ENCODE assay signal across 17 cellular contexts in the genomic region with DNA sequence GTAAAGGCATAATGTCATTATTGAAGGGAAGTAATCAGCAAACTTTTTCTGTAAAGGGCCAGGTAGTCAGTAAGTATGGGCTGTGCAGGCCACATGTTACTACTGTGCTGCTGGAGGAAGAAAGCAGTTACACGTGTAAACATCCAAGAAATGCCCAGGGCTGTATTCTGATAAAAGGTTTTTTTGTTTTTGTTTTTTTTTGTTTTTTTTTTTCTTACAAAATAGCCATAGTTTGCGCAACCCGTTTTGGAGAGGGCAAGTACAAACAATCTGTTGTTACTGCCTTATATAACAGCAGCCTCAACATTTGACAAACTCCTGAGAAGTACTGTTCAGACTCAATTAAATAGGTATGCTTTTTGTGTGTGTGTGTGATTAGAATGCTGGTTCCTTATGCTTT. TPM values are rescaled to one million over a fixed set of nuclear protein-coding genes. Genes with fewer than 3 reads are reported as not detected.
DNase-seq lines count a peak whose midpoint lies in the region; ATAC-seq, FAIRE-seq and TF ChIP-seq lines count a peak whose summit lies in the region.
"Had no signal": no experiment of that assay in that cellular context is flagged by ENCODE, and none has a peak within 500 bp of the region (broad histone marks: within the 10 kb centered on the region; RNA-seq: fewer than 3 reads in every experiment).

No MANE protein-coding gene starts in this region.

- no TSS peak for BruUV-seq in K562 (replicated peaks; lab: Mats Ljungman, UMichigan)

- H3K9me1 ChIP-seq in K562 (ENCODE audit: control insufficient read depth, insufficient read depth, low read length) = no peaks in the 10 kb centered on the region

- H3K4me2 ChIP-seq in K562 (ENCODE audit: insufficient read depth, low read length) = no peak overlapping the region
- H3K4me2 ChIP-seq: BLaER1 had no signal

- H3K27me3 Mint-ChIP-seq in HFFc6 (ENCODE audit: insufficient read depth) = peaks cover 3% of the 10 kb centered on the region; the same call in 1 of the 2 replicates

- no peak for TF ChIP-seq EP300 in K562 (IDR thresholded peaks at IDR 0.05; ENCODE audit: low read length)

- H3K27me3 ChIP-seq in K562 (ENCODE audit: control insufficient read depth in 2 of 2, insufficient read depth in 2 of 2, low read length in 2 of 2) (no peaks in the 10 kb centered on the region), left lung (no peaks in the 10 kb centered on the region), brain microvascular endothelial cell (replicated peaks) (no peaks in the 10 kb centered on the region)
- H3K27me3 ChIP-seq: BLaER1, SJSA1 had no signal

- H3K9me3 Mint-ChIP-seq in HFFc6 = no peaks in the 10 kb centered on the region
- H3K9me3 Mint-ChIP-seq: stimulated activated naive B cell treated with anti-CD40 and anti-IgM and Interleukin-4, amounts not matched to agents 10 μg/mL and 1 μg/mL and 100 μg/mL, for 72 hours had no signal

- WGBS in K562 (ENCODE audit: insufficient coverage, low coverage, missing lambda C conversion rate) = 81% methylated on average over 3 of the region's 3 CpGs

- POLR2A ChIA-PET in K562 (lab: Yijun Ruan, JAX) = no interaction called here

- H3K4me1 Mint-ChIP-seq in HFFc6 (ENCODE audit: low read depth) = peaks cover 11% of the 10 kb centered on the region

- no peak for TF ChIP-seq POLR2A in K562 (conservative IDR thresholded peaks at IDR 0.05)

- FAIRE-seq in K562 (lab: Jason Lieb, UNC) = no peak

- H3K27ac Mint-ChIP-seq in HFFc6 = 0 out of 2 replicates have a peak overlapping the region, but pooled peaks have one; percentile 38
- H3K27ac Mint-ChIP-seq: stimulated activated naive B cell treated with anti-CD40 and anti-IgM and Interleukin-4, amounts not matched to agents 10 μg/mL and 1 μg/mL and 100 μg/mL, for 72 hours had no signal

- H3K36me3 Mint-ChIP-seq in HFFc6 (ENCODE audit: low read depth) = peaks cover 16% of the 10 kb centered on the region

- H3K36me3 ChIP-seq in K562 (ENCODE audit: control insufficient read depth, insufficient read depth, low read length) (peaks cover 82% of the 10 kb centered on the region), left lung (peaks cover 0 to 53% of the 10 kb centered on the region in 2 donors), brain microvascular endothelial cell (replicated peaks) (peaks cover 50% of the 10 kb centered on the region)
- H3K36me3 ChIP-seq: BLaER1 had no signal

- CTCF ChIA-PET in K562 (lab: Yijun Ruan, JAX; ENCODE audit: low intra/inter-chr PET ratio) = interaction anchor here (0.6 to 2.9 kb wide), 2 partner anchors 87 to 110 kb away, joined by 3 to 33 read pairs; no protein-coding TSS in a partner anchor

- DNase-seq in HFFc6 = no peak
- DNase-seq in K562 (ENCODE audit: extremely low read depth in 1 of 4, low spot score in 3 of 4) = no peak
- no peak for DNase-seq in left lung
- peak; percentile 33 for DNase-seq in superior temporal gyrus (ENCODE audit: extremely low spot score)
- DNase-seq in activated CD4-positive, alpha-beta T cell treated with anti-CD3 and anti-CD28 coated beads, Interleukin-2, amount 50 U/mL, for 1 hour = no peak
- no peak for DNase-seq in GM13977 (ENCODE audit: low spot score)
- DNase-seq in cerebellar nuclear complex (lab: John Stamatoyannopoulos, UW) = no peak
- DNase-seq in brain microvascular endothelial cell = no peak
- DNase-seq: activated gamma-delta T cell; DMS79 treated with DMSO at 0.1 percent for 48 hours; erythroblast; KG1; NCI-H1417 treated with DMSO at 0.1 percent for 48 hours; NCI-H446; stimulated activated naive B cell treated with anti-CD40 and anti-IgM and Interleukin-4, amounts not matched to agents 10 μg/mL and 1 μg/mL and 100 μg/mL, for 72 hours had no signal

- ATAC-seq in K562 = no peak
- ATAC-seq in left lung = peak; percentile 25
- ATAC-seq: stimulated activated naive B cell treated with anti-CD40 and anti-IgM and Interleukin-4, amounts not matched to agents 10 μg/mL and 1 μg/mL and 100 μg/mL, for 72 hours had no signal

- no peak for TF ChIP-seq RAD21 in K562 (CRISPR knock-in tag; conservative IDR thresholded peaks at IDR 0.05 in 1 of 2, IDR thresholded peaks at IDR 0.05 in 1 of 2)

- H3K9me3 ChIP-seq in K562 (replicated peaks; ENCODE audit: control insufficient read depth, insufficient read depth, low read depth, low read length) (peaks cover 4% of the 10 kb centered on the region), left lung (no peaks in the 10 kb centered on the region)
- H3K9me3 ChIP-seq: BLaER1, SJSA1 had no signal

- no peaks in the 10 kb centered on the region; the same call in 2 of the 3 replicates for H3K79me2 ChIP-seq in K562 (ENCODE audit: control insufficient read depth, insufficient read depth, low read length)

- no peak overlapping the region for H3K4me3 Mint-ChIP-seq in HFFc6
- H3K4me3 Mint-ChIP-seq: stimulated activated naive B cell treated with anti-CD40 and anti-IgM and Interleukin-4, amounts not matched to agents 10 μg/mL and 1 μg/mL and 100 μg/mL, for 72 hours had no signal

- H2AFZ ChIP-seq in K562 (ENCODE audit: low read depth, low read length) = no peak overlapping the region

- TF ChIP-seq CTCF in HFFc6 (IDR thresholded peaks at IDR 0.05) = no peak
- TF ChIP-seq CTCF in K562 (IDR thresholded peaks at IDR 0.05 in 2 of 3, conservative IDR thresholded peaks at IDR 0.05 in 1 of 3; ENCODE audit: insufficient read depth in 2 of 3, low read depth in 1 of 3, low read length in 3 of 3) = no peak
- TF ChIP-seq CTCF in left lung (IDR thresholded peaks at IDR 0.05) = no peak
- TF ChIP-seq CTCF in GM13977 (IDR thresholded peaks at IDR 0.05; ENCODE audit: extremely low read depth, insufficient read depth, missing control alignments) = no peak
- TF ChIP-seq CTCF in brain microvascular endothelial cell (IDR thresholded peaks at IDR 0.05; ENCODE audit: low read depth, low read length, missing control alignments) = no peak

- no peak overlapping the region for H3K9ac ChIP-seq in K562 (ENCODE audit: insufficient read depth in 1 of 2, low read depth in 2 of 2, low read length in 2 of 2)
- H3K9ac ChIP-seq: BLaER1 had no signal

- intact Hi-C loops in K562 (cut with micrococcal nuclease) = loop anchor here (5.0 kb wide), 1 partner anchor 224 kb away; no protein-coding TSS in a partner anchor
- intact Hi-C loops in left lung (cut with DNase I) = loop anchor here in 1 of 2 donors (5.0 to 10.0 kb wide), 3 partner anchors 84 to 224 kb away; no protein-coding TSS in a partner anchor

- H3K27ac ChIP-seq in K562 (ENCODE audit: extremely low read depth, low read depth, low read length) (no peak overlapping the region), left lung (peak overlapping the region; percentile 2 to 16), brain microvascular endothelial cell (no peak overlapping the region)
- H3K27ac ChIP-seq: BLaER1, SJSA1 had no signal

- no peaks in the 10 kb centered on the region for H4K20me1 ChIP-seq in K562 (replicated peaks; ENCODE audit: control insufficient read depth, insufficient read depth, low read length)
- H4K20me1 ChIP-seq: BLaER1 had no signal

- in situ Hi-C loops in K562 (cut with MboI) (loop anchor here (5.0 kb wide), 1 partner anchor 204 kb away; no protein-coding TSS in a partner anchor), GM13977 (cut with MboI; ENCODE audit: low pct_unique_long_range_greater_than_20kb, low sequenced_read_pairs, unreplicated experiment) (loop anchor here (10.0 kb wide), 2 partner anchors 81 to 211 kb away; no protein-coding TSS in a partner anchor), brain microvascular endothelial cell (cut with HindIII; ENCODE audit: low pct_ligation_motif_present, low sequenced_read_pairs) (no loop called here)

- H3K4me3 ChIP-seq in K562 (no peak overlapping the region), left lung (no peak overlapping the region), brain microvascular endothelial cell (ENCODE audit: low read depth, low read length) (no peak overlapping the region)
- H3K4me3 ChIP-seq: BLaER1, SJSA1 had no signal

- H3K4me1 ChIP-seq in K562 (replicated peaks in 1 of 2; ENCODE audit: control insufficient read depth in 2 of 2, insufficient read depth in 2 of 2, low read length in 2 of 2) = no peaks in the 10 kb centered on the region
- H3K4me1 ChIP-seq in left lung = peaks cover 7 to 26% of the 10 kb centered on the region in 2 donors
- H3K4me1 ChIP-seq: SJSA1 had no signal

RNA-seq across cellular contexts. Expression of gene MTMR11, which starts 26.7 kb away (rescaled TPM):
- total RNA-seq in HFFc6 (2021; fragmentation: NEBNext Ultra II Directional; extraction: Animal tissue kit (Norgen Biotek cat#: 25700)) = 10 to 100 TPM in 3 of 6 experiments, 1 to 10 TPM in 3; 6.1 to 11.5 (median 10.0) TPM
- 9.3 and 16.8 TPM in 2 replicates for total RNA-seq in K562 (2011; cell fraction: chromatin; rRNA removed; ENCODE audit: low replicate concordance)
- total RNA-seq in K562 (2011; cell fraction: nucleolus; rRNA removed) = 6.4 and 6.7 TPM in 2 replicates
- 7.7 and 8.3 TPM in 2 replicates for total RNA-seq in K562 (2011; cell fraction: nucleoplasm; rRNA removed)
- total RNA-seq in K562 (2014; rRNA removed) (0.09 and 0.53 TPM in 2 replicates), K562 (2014; rRNA removed; fragmentation: Illumina TruSeq; extraction: Trizol) (0.38 and 0.51 TPM in 2 replicates), K562 (2015; rRNA removed; fragmentation: Illumina TruSeq; extraction: Trizol) (0.38 and 0.40 TPM in 2 replicates), K562 (2021) (0.56 and 1.3 TPM in 2 replicates), left lung (10 to 100 TPM; 12.7 to 18.0 TPM)
- polyA plus RNA-seq in K562 (2011; rRNA removed) (1.6 and 1.8 TPM in 2 replicates), K562 (2014; fragmentation: Illumina TruSeq; extraction: Trizol) (0.73 and 0.76 TPM in 2 replicates), K562 (2014; fragmentation: Nextera tagmentation; extraction: Ambion mirVana) (under 1 TPM; 0.34 to 0.45 TPM), K562 (2014; rRNA removed) (0.60 and 1.0 TPM in 2 replicates)
- polyA plus RNA-seq in K562 (2011; cell fraction: cytosol; rRNA removed) = 1.3 and 2.3 TPM in 2 replicates
- polyA plus RNA-seq in K562 (2011; cell fraction: nucleus; rRNA removed) = 12.2 and 13.9 TPM in 2 replicates
- 0.74 and 1.2 TPM in 2 replicates for polyA plus RNA-seq in K562 (2012)
- 0.96 and 1.8 TPM in 2 replicates for polyA minus RNA-seq in K562 (2011; rRNA and poly(A)+ RNA removed)
- polyA minus RNA-seq in K562 (2011; cell fraction: cytosol; rRNA and poly(A)+ RNA removed) = 1.1 TPM in 1 of 2 replicates, not detected in the other
- 3.4 and 3.6 TPM in 2 replicates for polyA minus RNA-seq in K562 (2011; cell fraction: nucleus; rRNA and poly(A)+ RNA removed)

RNA-seq across cellular contexts. Expression of gene SF3B4, which starts 35.8 kb away (rescaled TPM):
- 100 to 1,000 TPM in 3 of 6 experiments, 10 to 100 TPM in 3; 85.4 to 105 (median 101) TPM for total RNA-seq in HFFc6 (2021; fragmentation: NEBNext Ultra II Directional; extraction: Animal tissue kit (Norgen Biotek cat#: 25700))
- total RNA-seq in K562 (2011; cell fraction: chromatin; rRNA removed; ENCODE audit: low replicate concordance) = 36.8 and 50.0 TPM in 2 replicates
- 22.8 and 30.1 TPM in 2 replicates for total RNA-seq in K562 (2011; cell fraction: nucleolus; rRNA removed)
- 21.9 and 22.2 TPM in 2 replicates for total RNA-seq in K562 (2011; cell fraction: nucleoplasm; rRNA removed)
- total RNA-seq in K562 (2014; rRNA removed) (11.0 and 13.0 TPM in 2 replicates), K562 (2014; rRNA removed; fragmentation: Illumina TruSeq; extraction: Trizol) (28.2 and 28.4 TPM in 2 replicates), K562 (2015; rRNA removed; fragmentation: Illumina TruSeq; extraction: Trizol) (30.0 and 31.3 TPM in 2 replicates), K562 (2021) (78.5 and 87.1 TPM in 2 replicates), left lung (10 to 100 TPM; 39.4 to 54.0 TPM)
- polyA plus RNA-seq in K562 (2011; rRNA removed) (18.1 and 33.3 TPM in 2 replicates), K562 (2014; fragmentation: Illumina TruSeq; extraction: Trizol) (88.0 and 101 TPM in 2 replicates), K562 (2014; fragmentation: Nextera tagmentation; extraction: Ambion mirVana) (1 to 10 TPM; 3.0 to 8.3 TPM), K562 (2014; rRNA removed) (22.8 and 26.1 TPM in 2 replicates)
- 20.3 and 35.8 TPM in 2 replicates for polyA plus RNA-seq in K562 (2011; cell fraction: cytosol; rRNA removed)
- polyA plus RNA-seq in K562 (2011; cell fraction: nucleus; rRNA removed) = 21.9 and 25.6 TPM in 2 replicates
- 62.3 and 73.0 TPM in 2 replicates for polyA plus RNA-seq in K562 (2012)
- 25.2 and 30.7 TPM in 2 replicates for polyA minus RNA-seq in K562 (2011; rRNA and poly(A)+ RNA removed)
- 22.9 and 35.8 TPM in 2 replicates for polyA minus RNA-seq in K562 (2011; cell fraction: cytosol; rRNA and poly(A)+ RNA removed)
- polyA minus RNA-seq in K562 (2011; cell fraction: nucleus; rRNA and poly(A)+ RNA removed) = 15.2 and 21.9 TPM in 2 replicates

RNA-seq across cellular contexts. Expression of gene SV2A, which starts 45.7 kb away (rescaled TPM):
- total RNA-seq in HFFc6 (2021; fragmentation: NEBNext Ultra II Directional; extraction: Animal tissue kit (Norgen Biotek cat#: 25700)) = 10 to 100 TPM; 16.1 to 28.5 (median 26.1) TPM
- 0.56 and 0.58 TPM in 2 replicates for total RNA-seq in K562 (2011; cell fraction: chromatin; rRNA removed; ENCODE audit: low replicate concordance)
- 0.33 and 0.53 TPM in 2 replicates for total RNA-seq in K562 (2011; cell fraction: nucleolus; rRNA removed)
- 0.46 and 0.51 TPM in 2 replicates for total RNA-seq in K562 (2011; cell fraction: nucleoplasm; rRNA removed)
- total RNA-seq in K562 (2014; rRNA removed) (0.08 and 0.09 TPM in 2 replicates), K562 (2014; rRNA removed; fragmentation: Illumina TruSeq; extraction: Trizol) (0.06 and 0.11 TPM in 2 replicates), K562 (2015; rRNA removed; fragmentation: Illumina TruSeq; extraction: Trizol) (0.04 and 0.07 TPM in 2 replicates), K562 (2021) (0.20 and 0.22 TPM in 2 replicates), left lung (1 to 10 TPM; 3.3 to 3.4 TPM)
- polyA plus RNA-seq in K562 (2011; rRNA removed) (0.12 and 0.14 TPM in 2 replicates), K562 (2014; fragmentation: Illumina TruSeq; extraction: Trizol) (0.10 and 0.30 TPM in 2 replicates), K562 (2014; fragmentation: Nextera tagmentation; extraction: Ambion mirVana) (under 1 TPM in 1 of 2 experiments, not detected in 1; 0.10 TPM), K562 (2014; rRNA removed) (0.16 and 0.20 TPM in 2 replicates)
- 0.12 and 0.25 TPM in 2 replicates for polyA plus RNA-seq in K562 (2011; cell fraction: cytosol; rRNA removed)
- 0.31 TPM in 2 replicates for polyA plus RNA-seq in K562 (2011; cell fraction: nucleus; rRNA removed)
- polyA plus RNA-seq in K562 (2012) = 0.18 and 0.30 TPM in 2 replicates
- 0.07 and 0.15 TPM in 2 replicates for polyA minus RNA-seq in K562 (2011; rRNA and poly(A)+ RNA removed)
- not detected in 2 replicates for polyA minus RNA-seq in K562 (2011; cell fraction: cytosol; rRNA and poly(A)+ RNA removed)
- polyA minus RNA-seq in K562 (2011; cell fraction: nucleus; rRNA and poly(A)+ RNA removed) = 0.11 and 0.13 TPM in 2 replicates

RNA-seq across cellular contexts. Expression of gene OTUD7B, which starts 47.2 kb away (rescaled TPM):
- total RNA-seq in HFFc6 (2021; fragmentation: NEBNext Ultra II Directional; extraction: Animal tissue kit (Norgen Biotek cat#: 25700)) = 10 to 100 TPM; 26.2 to 29.6 (median 28.7) TPM
- total RNA-seq in K562 (2011; cell fraction: chromatin; rRNA removed; ENCODE audit: low replicate concordance) = 29.4 and 37.7 TPM in 2 replicates
- 12.2 and 14.3 TPM in 2 replicates for total RNA-seq in K562 (2011; cell fraction: nucleolus; rRNA removed)
- 18.5 and 30.5 TPM in 2 replicates for total RNA-seq in K562 (2011; cell fraction: nucleoplasm; rRNA removed)
- total RNA-seq in K562 (2014; rRNA removed) (6.7 and 6.9 TPM in 2 replicates), K562 (2014; rRNA removed; fragmentation: Illumina TruSeq; extraction: Trizol) (8.4 and 9.4 TPM in 2 replicates), K562 (2015; rRNA removed; fragmentation: Illumina TruSeq; extraction: Trizol) (8.6 and 8.7 TPM in 2 replicates), K562 (2021) (16.4 and 18.8 TPM in 2 replicates), left lung (10 to 100 TPM; 20.9 to 31.7 TPM)
- polyA plus RNA-seq in K562 (2011; rRNA removed) (6.7 and 7.4 TPM in 2 replicates), K562 (2014; fragmentation: Illumina TruSeq; extraction: Trizol) (8.9 and 10.9 TPM in 2 replicates), K562 (2014; fragmentation: Nextera tagmentation; extraction: Ambion mirVana) (under 1 TPM; 0.96 TPM), K562 (2014; rRNA removed) (4.5 and 5.5 TPM in 2 replicates)
- 4.1 and 4.9 TPM in 2 replicates for polyA plus RNA-seq in K562 (2011; cell fraction: cytosol; rRNA removed)
- polyA plus RNA-seq in K562 (2011; cell fraction: nucleus; rRNA removed) = 6.1 and 9.4 TPM in 2 replicates
- polyA plus RNA-seq in K562 (2012) = 6.3 and 8.0 TPM in 2 replicates
- polyA minus RNA-seq in K562 (2011; rRNA and poly(A)+ RNA removed) = 18.5 and 19.5 TPM in 2 replicates
- 5.2 and 7.5 TPM in 2 replicates for polyA minus RNA-seq in K562 (2011; cell fraction: cytosol; rRNA and poly(A)+ RNA removed)
- polyA minus RNA-seq in K562 (2011; cell fraction: nucleus; rRNA and poly(A)+ RNA removed) = 6.2 and 12.7 TPM in 2 replicates

Comparison
In these comparisons a context has a peak if more than half of its experiments do, and no peak if none do; other contexts are left out.
1. H3K27ac ChIP-seq: peak in left lung (2 of 2); none in K562 (single experiment) and brain microvascular endothelial cell (single experiment).